Comparison of ENCODE assay signal across 1 cellular context in the genomic region with DNA sequence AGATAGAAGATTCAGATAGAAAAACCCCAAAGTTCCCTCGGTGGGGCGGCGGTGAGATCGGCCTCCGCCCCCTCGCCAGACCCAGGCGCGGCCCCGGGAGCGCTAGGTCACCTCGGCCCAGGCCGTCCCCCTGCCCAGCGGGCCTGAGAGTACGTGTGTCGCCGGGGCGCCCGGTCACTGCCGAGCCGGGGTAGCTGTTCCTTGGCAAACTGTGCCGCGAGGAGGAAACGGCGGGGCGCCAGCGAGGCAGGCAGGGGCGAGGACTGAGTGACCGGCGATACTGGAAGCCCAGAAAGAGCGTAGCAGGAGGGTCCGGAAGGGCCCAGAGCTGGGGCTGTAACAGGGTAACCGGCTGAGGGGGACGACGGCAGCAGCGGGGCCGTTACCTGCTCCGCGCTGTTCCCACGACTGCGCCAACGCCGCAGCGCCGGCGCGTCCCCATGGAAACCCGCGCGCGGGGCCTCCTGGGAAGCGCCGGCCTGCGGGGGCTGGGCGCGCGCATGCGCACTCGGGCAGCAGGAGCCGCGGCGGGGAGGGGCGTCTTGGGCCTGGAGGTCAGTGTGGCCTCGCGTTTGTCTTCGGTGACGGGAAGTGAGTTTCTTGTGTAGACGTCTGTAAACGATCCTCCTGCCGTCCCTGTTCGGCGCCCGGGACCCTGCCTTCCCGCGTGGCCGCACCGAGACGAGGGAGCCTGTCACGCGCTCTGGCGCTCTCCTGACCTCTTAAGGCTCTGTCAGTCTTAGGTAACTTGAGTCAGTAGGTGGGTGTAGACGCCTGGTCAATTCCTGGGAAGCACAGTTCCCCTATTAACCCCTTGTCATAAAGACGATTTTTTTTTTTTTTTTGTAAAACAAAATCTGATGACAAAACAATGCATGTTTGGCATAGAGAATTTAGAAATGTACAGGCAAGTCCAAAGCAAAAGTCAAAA.
TF ChIP-seq lines count a peak whose summit lies in the region.

A gene (minus strand): TSS at position 440 of the 931 bp plus-strand sequence. CDS start 17,285 bp downstream, outside the sequence.

TF ChIP-seq in K562, 482 proteins besides CTCF, POLR2A, EP300 and RAD21 (continued from another document and continues in another):
- TF ChIP-seq, protein P1, sequence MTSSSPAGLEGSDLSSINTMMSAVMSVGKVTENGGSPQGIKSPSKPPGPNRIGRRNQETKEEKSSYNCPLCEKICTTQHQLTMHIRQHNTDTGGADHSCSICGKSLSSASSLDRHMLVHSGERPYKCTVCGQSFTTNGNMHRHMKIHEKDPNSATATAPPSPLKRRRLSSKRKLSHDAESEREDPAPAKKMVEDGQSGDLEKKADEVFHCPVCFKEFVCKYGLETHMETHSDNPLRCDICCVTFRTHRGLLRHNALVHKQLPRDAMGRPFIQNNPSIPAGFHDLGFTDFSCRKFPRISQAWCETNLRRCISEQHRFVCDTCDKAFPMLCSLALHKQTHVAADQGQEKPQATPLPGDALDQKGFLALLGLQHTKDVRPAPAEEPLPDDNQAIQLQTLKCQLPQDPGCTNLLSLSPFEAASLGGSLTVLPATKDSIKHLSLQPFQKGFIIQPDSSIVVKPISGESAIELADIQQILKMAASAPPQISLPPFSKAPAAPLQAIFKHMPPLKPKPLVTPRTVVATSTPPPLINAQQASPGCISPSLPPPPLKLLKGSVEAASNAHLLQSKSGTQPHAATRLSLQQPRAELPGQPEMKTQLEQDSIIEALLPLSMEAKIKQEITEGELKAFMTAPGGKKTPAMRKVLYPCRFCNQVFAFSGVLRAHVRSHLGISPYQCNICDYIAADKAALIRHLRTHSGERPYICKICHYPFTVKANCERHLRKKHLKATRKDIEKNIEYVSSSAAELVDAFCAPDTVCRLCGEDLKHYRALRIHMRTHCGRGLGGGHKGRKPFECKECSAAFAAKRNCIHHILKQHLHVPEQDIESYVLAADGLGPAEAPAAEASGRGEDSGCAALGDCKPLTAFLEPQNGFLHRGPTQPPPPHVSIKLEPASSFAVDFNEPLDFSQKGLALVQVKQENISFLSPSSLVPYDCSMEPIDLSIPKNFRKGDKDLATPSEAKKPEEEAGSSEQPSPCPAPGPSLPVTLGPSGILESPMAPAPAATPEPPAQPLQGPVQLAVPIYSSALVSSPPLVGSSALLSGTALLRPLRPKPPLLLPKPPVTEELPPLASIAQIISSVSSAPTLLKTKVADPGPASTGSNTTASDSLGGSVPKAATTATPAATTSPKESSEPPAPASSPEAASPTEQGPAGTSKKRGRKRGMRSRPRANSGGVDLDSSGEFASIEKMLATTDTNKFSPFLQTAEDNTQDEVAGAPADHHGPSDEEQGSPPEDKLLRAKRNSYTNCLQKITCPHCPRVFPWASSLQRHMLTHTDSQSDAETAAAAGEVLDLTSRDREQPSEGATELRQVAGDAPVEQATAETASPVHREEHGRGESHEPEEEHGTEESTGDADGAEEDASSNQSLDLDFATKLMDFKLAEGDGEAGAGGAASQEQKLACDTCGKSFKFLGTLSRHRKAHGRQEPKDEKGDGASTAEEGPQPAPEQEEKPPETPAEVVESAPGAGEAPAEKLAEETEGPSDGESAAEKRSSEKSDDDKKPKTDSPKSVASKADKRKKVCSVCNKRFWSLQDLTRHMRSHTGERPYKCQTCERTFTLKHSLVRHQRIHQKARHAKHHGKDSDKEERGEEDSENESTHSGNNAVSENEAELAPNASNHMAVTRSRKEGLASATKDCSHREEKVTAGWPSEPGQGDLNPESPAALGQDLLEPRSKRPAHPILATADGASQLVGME (CRISPR knock-in tag; IDR thresholded peaks at IDR 0.05): peak; percentile 14; the same call in 1 of the 2 replicates
- TF ChIP-seq ZNF551 (CRISPR knock-in tag; IDR thresholded peaks at IDR 0.05): no peak
- peak; percentile 79 for TF ChIP-seq CCNT2 (IDR thresholded peaks at IDR 0.05; ENCODE audit: borderline replicate concordance, extremely low read depth, insufficient read length, low read depth, low read length)
- no peak for TF ChIP-seq ADNP (tag; IDR thresholded peaks at IDR 0.05)
- peak; percentile 48 for TF ChIP-seq ARID1B (IDR thresholded peaks at IDR 0.05)
- TF ChIP-seq BCL6 (CRISPR knock-in tag; IDR thresholded peaks at IDR 0.05): 0 out of 2 replicates have a peak, but pooled peaks have one; percentile 45
- TF ChIP-seq ZNF197 (CRISPR knock-in tag; IDR thresholded peaks at IDR 0.05; ENCODE audit: low read depth): peak; percentile 71; the same call in 1 of the 2 replicates
- 0 out of 2 replicates have a peak, but pooled peaks have one; percentile 68 for TF ChIP-seq ZNF583 (CRISPR knock-in tag; IDR thresholded peaks at IDR 0.05)
- TF ChIP-seq HLTF (IDR thresholded peaks at IDR 0.05): no peak
- TF ChIP-seq, protein P2, sequence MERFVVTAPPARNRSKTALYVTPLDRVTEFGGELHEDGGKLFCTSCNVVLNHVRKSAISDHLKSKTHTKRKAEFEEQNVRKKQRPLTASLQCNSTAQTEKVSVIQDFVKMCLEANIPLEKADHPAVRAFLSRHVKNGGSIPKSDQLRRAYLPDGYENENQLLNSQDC (CRISPR knock-in tag; IDR thresholded peaks at IDR 0.05): peak; percentile 64; the same call in 1 of the 2 replicates
- TF ChIP-seq ZNF282 (CRISPR knock-in tag; IDR thresholded peaks at IDR 0.05): peak; percentile 90; the same call in 1 of the 2 replicates
- no peak for TF ChIP-seq STAT5B (CRISPR knock-in tag; IDR thresholded peaks at IDR 0.05)
- TF ChIP-seq, protein P3, sequence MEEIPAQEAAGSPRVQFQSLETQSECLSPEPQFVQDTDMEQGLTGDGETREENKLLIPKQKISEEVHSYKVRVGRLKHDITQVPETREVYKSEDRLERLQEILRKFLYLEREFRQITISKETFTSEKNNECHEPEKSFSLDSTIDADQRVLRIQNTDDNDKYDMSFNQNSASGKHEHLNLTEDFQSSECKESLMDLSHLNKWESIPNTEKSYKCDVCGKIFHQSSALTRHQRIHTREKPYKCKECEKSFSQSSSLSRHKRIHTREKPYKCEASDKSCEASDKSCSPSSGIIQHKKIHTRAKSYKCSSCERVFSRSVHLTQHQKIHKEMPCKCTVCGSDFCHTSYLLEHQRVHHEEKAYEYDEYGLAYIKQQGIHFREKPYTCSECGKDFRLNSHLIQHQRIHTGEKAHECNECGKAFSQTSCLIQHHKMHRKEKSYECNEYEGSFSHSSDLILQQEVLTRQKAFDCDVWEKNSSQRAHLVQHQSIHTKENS (CRISPR knock-in tag; IDR thresholded peaks at IDR 0.05): no peak
- TF ChIP-seq ZC3H4 (CRISPR knock-in tag; IDR thresholded peaks at IDR 0.05; ENCODE audit: borderline replicate concordance): 0 out of 2 replicates have a peak, but pooled peaks have one; percentile 57
- no peak for TF ChIP-seq FOXM1 (IDR thresholded peaks at IDR 0.05; ENCODE audit: low read depth)
- TF ChIP-seq FOXM1 (CRISPR knock-in tag; IDR thresholded peaks at IDR 0.05; ENCODE audit: low read depth): no peak
- peak; percentile 64 for TF ChIP-seq HCFC1 (IDR thresholded peaks at IDR 0.05; ENCODE audit: low read depth, low read length)
- TF ChIP-seq, protein P4, sequence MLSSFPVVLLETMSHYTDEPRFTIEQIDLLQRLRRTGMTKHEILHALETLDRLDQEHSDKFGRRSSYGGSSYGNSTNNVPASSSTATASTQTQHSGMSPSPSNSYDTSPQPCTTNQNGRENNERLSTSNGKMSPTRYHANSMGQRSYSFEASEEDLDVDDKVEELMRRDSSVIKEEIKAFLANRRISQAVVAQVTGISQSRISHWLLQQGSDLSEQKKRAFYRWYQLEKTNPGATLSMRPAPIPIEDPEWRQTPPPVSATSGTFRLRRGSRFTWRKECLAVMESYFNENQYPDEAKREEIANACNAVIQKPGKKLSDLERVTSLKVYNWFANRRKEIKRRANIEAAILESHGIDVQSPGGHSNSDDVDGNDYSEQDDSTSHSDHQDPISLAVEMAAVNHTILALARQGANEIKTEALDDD (IDR thresholded peaks at IDR 0.05): peak; percentile 64; the same call in 1 of the 2 replicates
- TF ChIP-seq, protein P5, sequence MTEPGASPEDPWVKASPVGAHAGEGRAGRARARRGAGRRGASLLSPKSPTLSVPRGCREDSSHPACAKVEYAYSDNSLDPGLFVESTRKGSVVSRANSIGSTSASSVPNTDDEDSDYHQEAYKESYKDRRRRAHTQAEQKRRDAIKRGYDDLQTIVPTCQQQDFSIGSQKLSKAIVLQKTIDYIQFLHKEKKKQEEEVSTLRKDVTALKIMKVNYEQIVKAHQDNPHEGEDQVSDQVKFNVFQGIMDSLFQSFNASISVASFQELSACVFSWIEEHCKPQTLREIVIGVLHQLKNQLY (CRISPR knock-in tag; conservative IDR thresholded peaks at IDR 0.05): 0 out of 4 replicates have a peak, but pooled peaks of 1 of the 2 experiments have one; percentile 71
- TF ChIP-seq, protein P6, sequence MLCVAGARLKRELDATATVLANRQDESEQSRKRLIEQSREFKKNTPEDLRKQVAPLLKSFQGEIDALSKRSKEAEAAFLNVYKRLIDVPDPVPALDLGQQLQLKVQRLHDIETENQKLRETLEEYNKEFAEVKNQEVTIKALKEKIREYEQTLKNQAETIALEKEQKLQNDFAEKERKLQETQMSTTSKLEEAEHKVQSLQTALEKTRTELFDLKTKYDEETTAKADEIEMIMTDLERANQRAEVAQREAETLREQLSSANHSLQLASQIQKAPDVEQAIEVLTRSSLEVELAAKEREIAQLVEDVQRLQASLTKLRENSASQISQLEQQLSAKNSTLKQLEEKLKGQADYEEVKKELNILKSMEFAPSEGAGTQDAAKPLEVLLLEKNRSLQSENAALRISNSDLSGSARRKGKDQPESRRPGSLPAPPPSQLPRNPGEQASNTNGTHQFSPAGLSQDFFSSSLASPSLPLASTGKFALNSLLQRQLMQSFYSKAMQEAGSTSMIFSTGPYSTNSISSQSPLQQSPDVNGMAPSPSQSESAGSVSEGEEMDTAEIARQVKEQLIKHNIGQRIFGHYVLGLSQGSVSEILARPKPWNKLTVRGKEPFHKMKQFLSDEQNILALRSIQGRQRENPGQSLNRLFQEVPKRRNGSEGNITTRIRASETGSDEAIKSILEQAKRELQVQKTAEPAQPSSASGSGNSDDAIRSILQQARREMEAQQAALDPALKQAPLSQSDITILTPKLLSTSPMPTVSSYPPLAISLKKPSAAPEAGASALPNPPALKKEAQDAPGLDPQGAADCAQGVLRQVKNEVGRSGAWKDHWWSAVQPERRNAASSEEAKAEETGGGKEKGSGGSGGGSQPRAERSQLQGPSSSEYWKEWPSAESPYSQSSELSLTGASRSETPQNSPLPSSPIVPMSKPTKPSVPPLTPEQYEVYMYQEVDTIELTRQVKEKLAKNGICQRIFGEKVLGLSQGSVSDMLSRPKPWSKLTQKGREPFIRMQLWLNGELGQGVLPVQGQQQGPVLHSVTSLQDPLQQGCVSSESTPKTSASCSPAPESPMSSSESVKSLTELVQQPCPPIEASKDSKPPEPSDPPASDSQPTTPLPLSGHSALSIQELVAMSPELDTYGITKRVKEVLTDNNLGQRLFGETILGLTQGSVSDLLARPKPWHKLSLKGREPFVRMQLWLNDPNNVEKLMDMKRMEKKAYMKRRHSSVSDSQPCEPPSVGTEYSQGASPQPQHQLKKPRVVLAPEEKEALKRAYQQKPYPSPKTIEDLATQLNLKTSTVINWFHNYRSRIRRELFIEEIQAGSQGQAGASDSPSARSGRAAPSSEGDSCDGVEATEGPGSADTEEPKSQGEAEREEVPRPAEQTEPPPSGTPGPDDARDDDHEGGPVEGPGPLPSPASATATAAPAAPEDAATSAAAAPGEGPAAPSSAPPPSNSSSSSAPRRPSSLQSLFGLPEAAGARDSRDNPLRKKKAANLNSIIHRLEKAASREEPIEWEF (CRISPR knock-in tag; IDR thresholded peaks at IDR 0.05): no peak
- no peak for TF ChIP-seq CREBBP (IDR thresholded peaks at IDR 0.05; ENCODE audit: low read depth, low read length)
- TF ChIP-seq CHD2 (IDR thresholded peaks at IDR 0.05; ENCODE audit: low read depth, low read length): peak; percentile 75
- peak; percentile 81; the same call in 1 of the 2 replicates for TF ChIP-seq E2F3 (CRISPR knock-in tag; IDR thresholded peaks at IDR 0.05)
- no peak for TF ChIP-seq ZNF717 (CRISPR knock-in tag; IDR thresholded peaks at IDR 0.05)
- no peak for TF ChIP-seq HNRNPL (IDR thresholded peaks at IDR 0.05; ENCODE audit: low read depth, low read length)
- TF ChIP-seq POLR2AphosphoS2 (IDR thresholded peaks at IDR 0.05; ENCODE audit: low read length): no peak
- no peak for TF ChIP-seq PCBP1 (IDR thresholded peaks at IDR 0.05; ENCODE audit: low read depth, low read length, poor library complexity, severe bottlenecking)
- TF ChIP-seq, protein P7, sequence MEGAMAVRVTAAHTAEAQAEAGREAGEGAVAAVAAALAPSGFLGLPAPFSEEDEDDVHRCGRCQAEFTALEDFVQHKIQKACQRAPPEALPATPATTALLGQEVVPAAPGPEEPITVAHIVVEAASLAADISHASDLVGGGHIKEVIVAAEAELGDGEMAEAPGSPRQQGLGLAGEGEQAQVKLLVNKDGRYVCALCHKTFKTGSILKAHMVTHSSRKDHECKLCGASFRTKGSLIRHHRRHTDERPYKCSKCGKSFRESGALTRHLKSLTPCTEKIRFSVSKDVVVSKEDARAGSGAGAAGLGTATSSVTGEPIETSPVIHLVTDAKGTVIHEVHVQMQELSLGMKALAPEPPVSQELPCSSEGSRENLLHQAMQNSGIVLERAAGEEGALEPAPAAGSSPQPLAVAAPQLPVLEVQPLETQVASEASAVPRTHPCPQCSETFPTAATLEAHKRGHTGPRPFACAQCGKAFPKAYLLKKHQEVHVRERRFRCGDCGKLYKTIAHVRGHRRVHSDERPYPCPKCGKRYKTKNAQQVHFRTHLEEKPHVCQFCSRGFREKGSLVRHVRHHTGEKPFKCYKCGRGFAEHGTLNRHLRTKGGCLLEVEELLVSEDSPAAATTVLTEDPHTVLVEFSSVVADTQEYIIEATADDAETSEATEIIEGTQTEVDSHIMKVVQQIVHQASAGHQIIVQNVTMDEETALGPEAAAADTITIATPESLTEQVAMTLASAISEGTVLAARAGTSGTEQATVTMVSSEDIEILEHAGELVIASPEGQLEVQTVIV (CRISPR knock-in tag; IDR thresholded peaks at IDR 0.05; ENCODE audit: borderline replicate concordance): no peak
- no peak for TF ChIP-seq CAMTA2 (CRISPR knock-in tag; conservative IDR thresholded peaks at IDR 0.05)
- TF ChIP-seq SAFB (IDR thresholded peaks at IDR 0.05; ENCODE audit: borderline replicate concordance, low read depth, low read length): 0 out of 2 replicates have a peak, but pooled peaks have one; percentile 46
- TF ChIP-seq, protein P8, sequence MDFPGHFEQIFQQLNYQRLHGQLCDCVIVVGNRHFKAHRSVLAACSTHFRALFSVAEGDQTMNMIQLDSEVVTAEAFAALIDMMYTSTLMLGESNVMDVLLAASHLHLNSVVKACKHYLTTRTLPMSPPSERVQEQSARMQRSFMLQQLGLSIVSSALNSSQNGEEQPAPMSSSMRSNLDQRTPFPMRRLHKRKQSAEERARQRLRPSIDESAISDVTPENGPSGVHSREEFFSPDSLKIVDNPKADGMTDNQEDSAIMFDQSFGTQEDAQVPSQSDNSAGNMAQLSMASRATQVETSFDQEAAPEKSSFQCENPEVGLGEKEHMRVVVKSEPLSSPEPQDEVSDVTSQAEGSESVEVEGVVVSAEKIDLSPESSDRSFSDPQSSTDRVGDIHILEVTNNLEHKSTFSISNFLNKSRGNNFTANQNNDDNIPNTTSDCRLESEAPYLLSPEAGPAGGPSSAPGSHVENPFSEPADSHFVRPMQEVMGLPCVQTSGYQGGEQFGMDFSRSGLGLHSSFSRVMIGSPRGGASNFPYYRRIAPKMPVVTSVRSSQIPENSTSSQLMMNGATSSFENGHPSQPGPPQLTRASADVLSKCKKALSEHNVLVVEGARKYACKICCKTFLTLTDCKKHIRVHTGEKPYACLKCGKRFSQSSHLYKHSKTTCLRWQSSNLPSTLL (IDR thresholded peaks at IDR 0.05): no peak
- TF ChIP-seq ZNF274 (IDR thresholded peaks at IDR 0.05; ENCODE audit: borderline replicate concordance, low read depth, low read length): no peak
- TF ChIP-seq PHB (CRISPR knock-in tag; IDR thresholded peaks at IDR 0.05): no peak
- TF ChIP-seq SMC3 (conservative IDR thresholded peaks at IDR 0.05; ENCODE audit: insufficient read depth, low read depth, low read length): no peak
